ENCODE assay signal across 17 cellular contexts in genomic region chr10:26612151-26612915, GRCh38.
A peak's percentile ranks its signal among the peaks of the same experiment; 100 is the strongest.
DNase-seq lines count a peak whose midpoint lies in the region; ATAC-seq, FAIRE-seq and TF ChIP-seq lines count a peak whose summit lies in the region.
"Had no signal": no experiment of that assay in that cellular context is flagged by ENCODE, and none has a peak within 500 bp of the region (broad histone marks: within the 10 kb centered on the region; RNA-seq: fewer than 3 reads in every experiment).

No MANE protein-coding gene starts in this region.

- TF ChIP-seq CTCF in bronchial epithelial cell (IDR thresholded peaks at IDR 0.05; ENCODE audit: insufficient read depth, low read length, severe bottlenecking), result no peak

- no peaks in the 10 kb centered on the region for H3K27me3 ChIP-seq in MG63
- no peaks in the 10 kb centered on the region for H3K27me3 ChIP-seq in bronchial epithelial cell (ENCODE audit: control insufficient read depth, insufficient read depth, low read length)
- H3K27me3 ChIP-seq in small intestine (ENCODE audit: control insufficient read depth in 2 of 2, insufficient read depth in 2 of 2, low read length in 2 of 2), result no peaks in the 10 kb centered on the region
- H3K27me3 ChIP-seq: BLaER1 had no signal

- no peaks in the 10 kb centered on the region for H3K9me3 ChIP-seq in MG63
- no peaks in the 10 kb centered on the region for H3K9me3 ChIP-seq in small intestine (ENCODE audit: control insufficient read depth, low read depth)
- H3K9me3 ChIP-seq: BLaER1 had no signal

- H3K36me3 ChIP-seq in MG63 (no peaks in the 10 kb centered on the region), bronchial epithelial cell (ENCODE audit: control insufficient read depth, insufficient read depth, low read length) (no peaks in the 10 kb centered on the region), small intestine (ENCODE audit: control insufficient read depth in 2 of 2, insufficient read depth in 2 of 2, low read length in 2 of 2) (no peaks in the 10 kb centered on the region)
- H3K36me3 ChIP-seq: BLaER1 had no signal

- FAIRE-seq in bronchial epithelial cell (lab: Jason Lieb, UNC) (peak; percentile 66), small intestine (lab: Jason Lieb, UNC) (peak; percentile 61)

- intact Hi-C loops in left colon (cut with DNase I, micrococcal nuclease), result no loop called here

- H3K4me3 ChIP-seq in MG63 (no peak overlapping the region), bronchial epithelial cell (ENCODE audit: low read depth, low read length) (no peak overlapping the region), small intestine (ENCODE audit: low read depth in 1 of 2, low read length in 2 of 2) (no peak overlapping the region)
- H3K4me3 ChIP-seq: BLaER1 had no signal

- ATAC-seq in left colon, result peak; percentile 95

- WGBS in small intestine, 3 donors, result 20 to 59% (median 28%) methylated on average over 5 of the region's 5 CpGs

- DNase-seq in MG63, result peak; percentile 24
- peak; percentile 67 for DNase-seq in bronchial epithelial cell (ENCODE audit: low read depth)
- peak in 1 of 2 donors; percentile 56 for DNase-seq in left colon
- peak; percentile 94 for DNase-seq in small intestine
- DNase-seq in GM03348 (ENCODE audit: low spot score), result no peak
- no peak for DNase-seq in cerebellum (ENCODE audit: low spot score)
- no peak for DNase-seq in T-helper 1 cell
- DNase-seq: CD4-positive, alpha-beta memory T cell; H7; HFFc6; KG1; NCI-H1417; NCI-H187; NCI-H2227 treated with DMSO at 0.1 percent for 48 hours; NCI-H524 treated with DMSO at 0.1 percent for 48 hours; RPMI8226 had no signal

- no peaks in the 10 kb centered on the region for H3K4me1 ChIP-seq in small intestine (ENCODE audit: control insufficient read depth in 2 of 2, insufficient read depth in 1 of 2, low read depth in 1 of 2, low read length in 1 of 2)
- H3K4me1 ChIP-seq: BLaER1 had no signal

- peak overlapping the region; percentile 71 to 74 for H3K27ac ChIP-seq in small intestine (ENCODE audit: low read depth in 1 of 2, low read length in 1 of 2)
- H3K27ac ChIP-seq: BLaER1 had no signal

Comparison
In these comparisons a context has a peak if more than half of its experiments do, and no peak if none do; other contexts are left out.
1. DNase-seq: peak in MG63 (single experiment), bronchial epithelial cell (single experiment) and small intestine (single experiment); none in GM03348 (single experiment), cerebellum (single experiment) and T-helper 1 cell (0 of 5).